ENCODE assay signal across 8 cellular contexts in the genomic region with DNA sequence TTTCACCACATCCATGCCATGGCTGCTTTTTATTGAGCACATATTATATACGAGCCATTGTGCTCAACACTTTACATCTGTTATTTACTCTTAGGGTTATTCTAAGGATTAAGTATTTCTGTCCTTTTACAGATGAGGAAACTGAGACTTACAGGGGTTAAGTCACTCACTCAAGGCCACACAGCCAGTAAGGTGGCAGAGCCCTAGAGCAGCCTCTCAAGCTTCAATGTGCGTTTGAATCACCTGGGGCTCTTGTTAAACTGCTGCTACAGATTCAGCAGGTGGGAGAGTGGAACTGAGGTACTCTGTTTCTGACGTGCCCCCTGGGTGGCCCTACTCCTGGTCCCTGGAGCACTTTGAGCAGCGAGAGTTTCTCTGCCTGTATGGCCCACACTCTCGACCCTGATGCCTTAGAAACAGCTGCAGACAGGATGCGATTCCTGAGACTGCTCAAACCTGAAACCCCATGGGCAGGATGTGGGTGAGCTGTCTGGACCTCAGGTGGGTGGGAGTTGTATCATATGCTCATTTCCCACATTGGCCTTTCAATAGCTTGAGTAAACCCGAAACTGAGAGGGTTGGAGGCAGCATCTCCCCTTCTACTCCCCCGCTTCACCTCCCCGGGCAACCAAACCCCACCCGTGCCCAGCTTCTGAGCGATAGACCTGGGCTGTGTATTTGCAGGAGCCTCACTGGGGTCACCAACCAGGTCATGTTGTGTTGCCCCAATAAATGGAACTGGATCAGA. TPM values are rescaled to one million over a fixed set of nuclear protein-coding genes. Genes with fewer than 3 reads are reported as not detected.
DNase-seq lines count a peak whose midpoint lies in the region; ATAC-seq and TF ChIP-seq lines count a peak whose summit lies in the region.

No MANE protein-coding gene starts in this region.

- H3K9me3 Mint-ChIP-seq in activated CD4-positive, alpha-beta memory T cell treated with anti-CD3 and anti-CD28 coated beads, Interleukin-2, amount 10 ng/mL, durations not matched to agents 7 days and 5 days = no peaks in the 10 kb centered on the region

- TF ChIP-seq CTCF in osteoblast (IDR thresholded peaks at IDR 0.05; ENCODE audit: extremely low read depth, low read depth, low read length) = no peak

- H3K27ac Mint-ChIP-seq in activated CD4-positive, alpha-beta memory T cell treated with anti-CD3 and anti-CD28 coated beads, Interleukin-2, amount 10 ng/mL, durations not matched to agents 7 days and 5 days = peak overlapping the region; percentile 23

- peaks cover 2% of the 10 kb centered on the region for H3K9me3 ChIP-seq in osteoblast (ENCODE audit: low read depth, low read length)

- H3K36me3 ChIP-seq in osteoblast (ENCODE audit: insufficient read depth, low read length) = no peaks in the 10 kb centered on the region

- H3K27me3 ChIP-seq in osteoblast (ENCODE audit: insufficient read depth, low read length) = peaks cover 48% of the 10 kb centered on the region

- no peaks in the 10 kb centered on the region for H4K20me1 ChIP-seq in osteoblast (ENCODE audit: insufficient read depth, low read length)

- no peaks in the 10 kb centered on the region for H3K4me1 ChIP-seq in osteoblast (ENCODE audit: insufficient read depth, low read length)

- H3K79me2 ChIP-seq in osteoblast (ENCODE audit: insufficient read depth, low read length) = no peaks in the 10 kb centered on the region

- DNase-seq in activated CD4-positive, alpha-beta memory T cell treated with anti-CD3 and anti-CD28 coated beads, Interleukin-2, amount 10 ng/mL, durations not matched to agents 7 days and 5 days = peak; percentile 92
- peak; percentile 61 for DNase-seq in stimulated activated CD4-positive, alpha-beta T cell treated with anti-CD3 and anti-CD28 coated beads, Interleukin-12 subunit alpha, Interleukin-12 subunit beta, amount 100 ng/mL, for 4 hours
- no peak for DNase-seq in occipital lobe (lab: John Stamatoyannopoulos, UW)
- no peak for DNase-seq in DMS53 treated with DMSO at 0.1 percent for 48 hours (lab: John Stamatoyannopoulos, UW; ENCODE audit: unreplicated experiment)
- DNase-seq in osteoblast (ENCODE audit: insufficient read length, low spot score, missing footprints) = no peak
- no peak for DNase-seq in SKM-1 treated with dmso at 0.1 percent for 144 hours (lab: John Stamatoyannopoulos, UW; ENCODE audit: unreplicated experiment)

- peak overlapping the region; percentile 22 for H3K4me3 Mint-ChIP-seq in activated CD4-positive, alpha-beta memory T cell treated with anti-CD3 and anti-CD28 coated beads, Interleukin-2, amount 10 ng/mL, durations not matched to agents 7 days and 5 days

- no peak overlapping the region for H3K4me3 ChIP-seq in osteoblast (ENCODE audit: insufficient read depth, low read length)

- peak; percentile 94 for ATAC-seq in GM19043 (IDR thresholded peaks at IDR 0.05; ENCODE audit: low read depth, unreplicated experiment)
- peak; percentile 96 for ATAC-seq in HG03097 (IDR thresholded peaks at IDR 0.05; ENCODE audit: low FRiP score, unreplicated experiment)

- peaks cover 45% of the 10 kb centered on the region for H3K36me3 Mint-ChIP-seq in activated CD4-positive, alpha-beta memory T cell treated with anti-CD3 and anti-CD28 coated beads, Interleukin-2, amount 10 ng/mL, durations not matched to agents 7 days and 5 days (ENCODE audit: low read depth)

- H3K4me2 ChIP-seq in osteoblast (ENCODE audit: insufficient read depth, low read length) = no peak overlapping the region

- H3K27me3 Mint-ChIP-seq in activated CD4-positive, alpha-beta memory T cell treated with anti-CD3 and anti-CD28 coated beads, Interleukin-2, amount 10 ng/mL, durations not matched to agents 7 days and 5 days = peaks cover 84% of the 10 kb centered on the region

- CTCF ChIA-PET in activated CD4-positive, alpha-beta memory T cell treated with anti-CD3 and anti-CD28 coated beads, Interleukin-2, amount 10 ng/mL, durations not matched to agents 7 days and 5 days (lab: Charles Lee) = interaction anchor here (0.7 to 2.6 kb wide), 10 partner anchors 14 to 124 kb away, joined by 3 to 19 read pairs (median 4); partner anchors contain the start of gene MAN1C1

- POLR2A ChIA-PET in activated CD4-positive, alpha-beta memory T cell treated with anti-CD3 and anti-CD28 coated beads, Interleukin-2, amount 10 ng/mL, durations not matched to agents 7 days and 5 days (lab: Charles Lee) = interaction anchor here (0.8 to 2.7 kb wide), 17 partner anchors 8 to 144 kb away, joined by 3 to 28 read pairs (median 6); partner anchors contain the start of genes MAN1C1 and MTFR1L

- H3K27ac ChIP-seq in osteoblast (ENCODE audit: low read depth, low read length) = no peak overlapping the region

- H3K4me1 Mint-ChIP-seq in activated CD4-positive, alpha-beta memory T cell treated with anti-CD3 and anti-CD28 coated beads, Interleukin-2, amount 10 ng/mL, durations not matched to agents 7 days and 5 days = peaks cover 51% of the 10 kb centered on the region

- no peak overlapping the region for H2AFZ ChIP-seq in osteoblast (ENCODE audit: low read length)

RNA-seq across cellular contexts. Expression of gene MAN1C1, which starts 59.3 kb away (rescaled TPM):
- 10 to 100 TPM; 22.3 to 24.1 TPM for total RNA-seq in activated CD4-positive, alpha-beta memory T cell treated with anti-CD3 and anti-CD28 coated beads, Interleukin-2, amount 10 ng/mL, durations not matched to agents 7 days and 5 days
- total RNA-seq in occipital lobe (8.6 TPM), osteoblast (16.3 and 28.0 TPM in 2 replicates)

Comparison
In these comparisons a context has a peak if more than half of its experiments do, and no peak if none do; other contexts are left out.
1. DNase-seq: peak in activated CD4-positive, alpha-beta memory T cell treated with anti-CD3 and anti-CD28 coated beads, Interleukin-2, amount 10 ng/mL, durations not matched to agents 7 days and 5 days (single experiment) and stimulated activated CD4-positive, alpha-beta T cell treated with anti-CD3 and anti-CD28 coated beads, Interleukin-12 subunit alpha, Interleukin-12 subunit beta, amount 100 ng/mL, for 4 hours (single experiment); none in occipital lobe (single experiment), DMS53 treated with DMSO at 0.1 percent for 48 hours (single experiment), osteoblast (single experiment) and SKM-1 treated with dmso at 0.1 percent for 144 hours (single experiment).